In the genomic region with DNA sequence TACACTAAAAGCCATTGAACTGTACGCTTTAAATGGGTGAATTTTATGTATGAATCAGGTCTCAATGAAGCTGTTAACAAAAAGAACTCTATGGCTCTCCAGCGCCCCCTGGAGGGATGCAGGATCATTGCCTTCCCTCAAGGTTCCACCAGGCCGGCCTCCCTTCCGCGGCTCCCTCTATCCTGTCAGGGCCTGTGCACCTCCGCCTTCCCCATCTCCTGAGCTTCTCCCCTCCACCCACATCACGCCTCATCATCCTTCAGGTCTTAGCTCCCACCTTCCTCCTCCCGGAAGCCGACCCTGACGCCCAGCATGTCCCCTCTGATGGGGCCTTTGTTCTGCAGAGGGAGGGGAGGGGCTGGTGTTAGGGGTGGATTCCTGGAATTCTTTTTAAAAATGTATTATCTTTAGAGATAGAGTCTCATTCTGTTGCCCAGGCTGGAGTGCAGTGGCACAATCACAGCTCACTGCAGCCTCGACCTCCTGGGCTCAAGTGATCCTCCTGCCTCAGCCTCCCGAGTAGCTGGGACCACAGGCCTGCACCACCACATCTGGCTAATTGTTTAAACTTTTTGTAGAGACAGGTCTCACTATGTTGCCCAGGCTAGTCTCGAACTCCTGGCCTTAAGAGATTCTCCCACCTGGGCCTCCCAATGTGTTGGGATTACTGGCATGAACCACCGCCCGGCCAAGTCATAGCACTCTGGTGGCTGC, we compare ENCODE assay signal across 8 cellular contexts. TPM values are rescaled to one million over a fixed set of nuclear protein-coding genes. Genes with fewer than 3 reads are reported as not detected.
DNase-seq lines count a peak whose midpoint lies in the region; ATAC-seq and TF ChIP-seq lines count a peak whose summit lies in the region.

No MANE protein-coding gene starts in this region.

- TF ChIP-seq POLR2A in breast epithelium (IDR thresholded peaks at IDR 0.05): no peak

- peak; percentile 71 for TF ChIP-seq CTCF in WERI-Rb-1 (IDR thresholded peaks at IDR 0.05; ENCODE audit: low read depth, low read length)
- TF ChIP-seq CTCF in breast epithelium (IDR thresholded peaks at IDR 0.05): peak; percentile 55 to 90 (median 83)

- H3K9me3 ChIP-seq in WERI-Rb-1 (ENCODE audit: severe bottlenecking) (no peaks in the 10 kb centered on the region), breast epithelium (no peaks in the 10 kb centered on the region)

- DNase-seq in NCI-H510A treated with DMSO at 0.1 percent for 48 hours (lab: John Stamatoyannopoulos, UW) (peak; percentile 63), NCI-H510A (lab: John Stamatoyannopoulos, UW) (no peak), NCI-H2107 (lab: John Stamatoyannopoulos, UW) (peak; percentile 21), WERI-Rb-1 (peak; percentile 78), breast epithelium (ENCODE audit: low spot score in 2 of 2) (peak; percentile 30 to 79), iris pigment epithelial cell (ENCODE audit: low read depth) (peak; percentile 58)
- peak; percentile 71 to 86 (median 78) for DNase-seq in stimulated activated CD4-positive, alpha-beta T cell treated with anti-CD3 and anti-CD28 coated beads, Interleukin-1b, Interleukin-23, amount 100 ng/mL, for 24 hours (ENCODE audit: low read depth in 4 of 4, low spot score in 1 of 4)

- intact Hi-C loops in breast epithelium (cut with DNase I; ENCODE audit: low total_unique reads): no loop called here

- H3K4me1 ChIP-seq in breast epithelium: no peaks in the 10 kb centered on the region

- ATAC-seq in HG03280 (IDR thresholded peaks at IDR 0.05; ENCODE audit: unreplicated experiment): no peak

- H3K4me3 ChIP-seq in WERI-Rb-1 (ENCODE audit: low read depth, low read length): no peak overlapping the region
- no peak overlapping the region for H3K4me3 ChIP-seq in breast epithelium

- no peak overlapping the region for H3K27ac ChIP-seq in WERI-Rb-1
- H3K27ac ChIP-seq in breast epithelium: no peak overlapping the region

- H3K27me3 ChIP-seq in WERI-Rb-1 (ENCODE audit: insufficient read depth, low read depth, severe bottlenecking) (no peaks in the 10 kb centered on the region), breast epithelium (no peaks in the 10 kb centered on the region)

- H3K36me3 ChIP-seq in WERI-Rb-1: peaks cover 8% of the 10 kb centered on the region; the same call in 1 of the 2 replicates
- H3K36me3 ChIP-seq in breast epithelium: no peaks in the 10 kb centered on the region

RNA-seq across cellular contexts. Expression of gene MEIS3, which starts 27.7 kb away (rescaled TPM):
- total RNA-seq in breast epithelium: 10 to 100 TPM; 13.1 to 41.6 (median 17.1) TPM

RNA-seq across cellular contexts. Expression of gene DHX34, which starts 42.6 kb away (rescaled TPM):
- 10 to 100 TPM in 2 of 3 donors, 1 to 10 TPM in 1; 6.2 to 20.6 (median 20.5) TPM for total RNA-seq in breast epithelium

RNA-seq across cellular contexts. Expression of gene C5AR2, which starts 59.7 kb away (rescaled TPM):
- total RNA-seq in breast epithelium: 1 to 10 TPM; 2.9 to 8.8 (median 6.6) TPM
